9 cellular contexts compared by ENCODE assay signal in genomic region chr16:85524630-85525463, GRCh38.
A peak's percentile ranks its signal among the peaks of the same experiment; 100 is the strongest.
DNase-seq lines count a peak whose midpoint lies in the region; ATAC-seq lines count a peak whose summit lies in the region.
"Had no signal": no experiment of that assay in that cellular context is flagged by ENCODE, and none has a peak within 500 bp of the region (broad histone marks: within the 10 kb centered on the region; RNA-seq: fewer than 3 reads in every experiment).

No MANE protein-coding gene starts in this region.

- ATAC-seq in GM21526 (IDR thresholded peaks at IDR 0.05; ENCODE audit: low FRiP score, unreplicated experiment), result no peak
- ATAC-seq in HG02938 (IDR thresholded peaks at IDR 0.05; ENCODE audit: unreplicated experiment), result no peak
- no peak for ATAC-seq in GM19455 (IDR thresholded peaks at IDR 0.05; ENCODE audit: unreplicated experiment)

- DNase-seq in COLO668 (lab: John Stamatoyannopoulos, UW; ENCODE audit: unreplicated experiment), result peak; percentile 80
- peak; percentile 23 for DNase-seq in NCI-H1436 treated with DMSO at 0.1 percent for 48 hours (lab: John Stamatoyannopoulos, UW)
- peak; percentile 72 for DNase-seq in brain pericyte (ENCODE audit: low read depth, low spot score)
- DNase-seq in midbrain (lab: John Stamatoyannopoulos, UW), result peak; percentile 10
- no peak for DNase-seq in activated T-cell treated with anti-CD3 and anti-CD28 coated beads for 4 hours
- DNase-seq: NCI-H2029 had no signal
